Comparison of ENCODE assay signal across 1 cellular context in genomic region chr6:2968600-2969135, GRCh38.
TF ChIP-seq lines count a peak whose summit lies in the region.

No MANE protein-coding gene starts in this region.

TF ChIP-seq in HepG2, 621 proteins besides CTCF, POLR2A, EP300 and RAD21 (continued from another document):
- TF ChIP-seq HIC2 (CRISPR knock-in tag; IDR thresholded peaks at IDR 0.05; ENCODE audit: low read depth) (no peak), ATF4 (CRISPR knock-in tag; IDR thresholded peaks at IDR 0.05) (no peak), PAWR (CRISPR knock-in tag; IDR thresholded peaks at IDR 0.05; ENCODE audit: borderline replicate concordance) (no peak), HOXD1 (CRISPR knock-in tag; IDR thresholded peaks at IDR 0.05) (no peak), ONECUT2 (CRISPR knock-in tag; IDR thresholded peaks at IDR 0.05) (no peak), ZNF224 (CRISPR knock-in tag; IDR thresholded peaks at IDR 0.05) (no peak), CREB3 (CRISPR knock-in tag; IDR thresholded peaks at IDR 0.05) (no peak), MXI1 (IDR thresholded peaks at IDR 0.05; ENCODE audit: borderline replicate concordance, low read depth, low read length) (peak; percentile 27; the same call in 1 of the 3 replicates), ZBTB39 (CRISPR knock-in tag; IDR thresholded peaks at IDR 0.05) (no peak), YEATS4 (CRISPR knock-in tag; IDR thresholded peaks at IDR 0.05; ENCODE audit: borderline replicate concordance) (no peak), NFYC (CRISPR knock-in tag; IDR thresholded peaks at IDR 0.05) (no peak), FOXP1 (IDR thresholded peaks at IDR 0.05) (peak; percentile 68; the same call in 1 of the 2 replicates), FOXP1 (CRISPR knock-in tag; IDR thresholded peaks at IDR 0.05) (peak; percentile 97), ZNF614 (CRISPR knock-in tag; IDR thresholded peaks at IDR 0.05; ENCODE audit: borderline replicate concordance) (no peak), GMEB1 (CRISPR knock-in tag; IDR thresholded peaks at IDR 0.05; ENCODE audit: borderline replicate concordance) (no peak), GFI1 (CRISPR knock-in tag; IDR thresholded peaks at IDR 0.05; ENCODE audit: borderline replicate concordance) (no peak), TFDP1 (CRISPR knock-in tag; IDR thresholded peaks at IDR 0.05; ENCODE audit: borderline replicate concordance) (no peak), FOXO4 (CRISPR knock-in tag; conservative IDR thresholded peaks at IDR 0.05) (no peak), ZFP36 (IDR thresholded peaks at IDR 0.05; ENCODE audit: borderline replicate concordance, low read depth, low read length, partially characterized antibody) (no peak), RBAK (CRISPR knock-in tag; IDR thresholded peaks at IDR 0.05) (no peak), ATF2 (CRISPR knock-in tag; IDR thresholded peaks at IDR 0.05) (no peak), SAP130 (CRISPR knock-in tag; IDR thresholded peaks at IDR 0.05; ENCODE audit: low read depth) (no peak; the same call in 1 of the 2 replicates), HOXA3 (CRISPR knock-in tag; IDR thresholded peaks at IDR 0.05) (no peak), PAXIP1 (CRISPR knock-in tag; conservative IDR thresholded peaks at IDR 0.05) (peak; percentile 37; the same call in 1 of the 2 replicates), TFAP4 (IDR thresholded peaks at IDR 0.05; ENCODE audit: borderline replicate concordance, low read depth) (peak; percentile 70; the same call in 1 of the 2 replicates), PRDM15 (CRISPR knock-in tag; IDR thresholded peaks at IDR 0.05) (no peak), HOMEZ (CRISPR knock-in tag; IDR thresholded peaks at IDR 0.05; ENCODE audit: low read depth) (no peak), ZNF547 (CRISPR knock-in tag; IDR thresholded peaks at IDR 0.05) (no peak)
